In the genomic region with DNA sequence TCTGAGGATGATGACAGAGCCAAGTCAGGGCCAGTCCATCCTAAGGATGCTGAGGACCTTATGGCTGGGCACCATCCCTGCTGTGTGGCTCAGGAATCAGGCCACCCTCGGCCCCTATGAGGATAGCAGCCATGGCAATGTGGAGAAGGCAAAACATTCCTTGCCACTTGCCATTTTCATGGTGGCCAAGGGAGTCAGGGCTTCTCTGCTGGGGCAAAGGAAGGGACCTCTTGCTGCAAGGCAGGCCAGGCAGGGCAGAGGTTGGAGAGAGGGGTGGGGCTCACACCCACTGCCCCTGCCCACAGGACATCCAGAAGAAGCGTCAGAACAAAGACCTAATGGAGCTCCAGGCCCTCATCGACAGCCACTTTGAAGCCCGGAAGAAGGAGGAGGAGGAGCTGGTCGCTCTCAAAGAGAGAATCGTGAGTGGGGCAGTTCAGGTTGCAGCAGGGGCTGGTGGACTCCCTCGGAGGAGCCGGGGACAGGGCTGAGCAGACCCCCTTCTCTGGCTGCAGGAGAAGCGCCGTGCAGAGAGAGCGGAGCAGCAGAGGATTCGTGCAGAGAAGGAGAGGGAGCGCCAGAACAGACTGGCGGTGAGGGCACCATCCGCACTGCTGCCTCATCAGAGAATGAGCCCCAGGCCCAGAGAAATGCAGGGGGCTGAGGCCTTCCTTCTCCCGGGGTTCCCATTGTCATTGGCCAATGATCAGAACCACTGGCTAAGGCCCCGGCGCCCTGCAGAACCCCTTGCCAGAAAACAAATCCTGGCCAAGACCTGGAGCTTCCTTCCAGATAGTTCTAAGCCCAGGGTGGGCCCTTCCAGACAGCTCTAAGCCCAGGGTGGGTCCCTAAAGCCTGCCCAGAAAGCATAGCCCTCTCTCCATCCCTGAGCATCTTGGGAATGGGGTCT, we compare ENCODE assay signal across 29 cellular contexts. TPM values are rescaled to one million over a fixed set of nuclear protein-coding genes. Genes with fewer than 3 reads are reported as not detected.
A peak's percentile ranks its signal among the peaks of the same experiment; 100 is the strongest.
DNase-seq lines count a peak whose midpoint lies in the region; ATAC-seq and TF ChIP-seq lines count a peak whose summit lies in the region.
"Had no signal": no experiment of that assay in that cellular context is flagged by ENCODE, and none has a peak within 500 bp of the region (broad histone marks: within the 10 kb centered on the region; RNA-seq: fewer than 3 reads in every experiment).

No MANE protein-coding gene starts in this region.

- H3K4me3 ChIP-seq in right atrium auricular region (no peak overlapping the region), RWPE2 (ENCODE audit: severe bottlenecking) (no peak overlapping the region)
- H3K4me3 ChIP-seq: esophagus squamous epithelium, prostate gland, SJSA1 had no signal

- H3K27me3 Mint-ChIP-seq in nephron (ENCODE audit: low read depth), result no peaks in the 10 kb centered on the region
- H3K27me3 Mint-ChIP-seq in type B pancreatic cell, result no peaks in the 10 kb centered on the region
- H3K27me3 Mint-ChIP-seq: brain had no signal

- H3K36me3 ChIP-seq in right atrium auricular region (no peaks in the 10 kb centered on the region), RWPE2 (ENCODE audit: low read depth) (no peaks in the 10 kb centered on the region)
- H3K36me3 ChIP-seq: esophagus squamous epithelium, neutrophil, prostate gland, SJSA1 had no signal

- H3K36me3 Mint-ChIP-seq in nephron (ENCODE audit: low read depth) (no peaks in the 10 kb centered on the region), type B pancreatic cell (peaks cover 4% of the 10 kb centered on the region)
- H3K36me3 Mint-ChIP-seq: brain; CD8-positive, alpha-beta T cell; stimulated activated memory B cell treated with anti-CD40 and anti-IgM and Interleukin-4, amounts not matched to agents 10 μg/mL and 1 μg/mL and 100 μg/mL, for 72 hours had no signal

- TF ChIP-seq CTCF in right atrium auricular region (IDR thresholded peaks at IDR 0.05) (no peak), RWPE2 (IDR thresholded peaks at IDR 0.05; ENCODE audit: poor library complexity, severe bottlenecking) (no peak), nephron (IDR thresholded peaks at IDR 0.05; ENCODE audit: unreplicated experiment in 3 of 3) (no peak), type B pancreatic cell (conservative IDR thresholded peaks at IDR 0.05) (no peak)

- no peaks in the 10 kb centered on the region for H3K27me3 ChIP-seq in right atrium auricular region
- H3K27me3 ChIP-seq in RWPE2 (ENCODE audit: insufficient read depth, poor library complexity, severe bottlenecking), result no peaks in the 10 kb centered on the region
- H3K27me3 ChIP-seq: SJSA1 had no signal

- peaks cover 0 to 4% of the 10 kb centered on the region in 2 donors for H3K4me1 ChIP-seq in right atrium auricular region
- no peaks in the 10 kb centered on the region for H3K4me1 ChIP-seq in RWPE2 (ENCODE audit: insufficient read depth, poor library complexity, severe bottlenecking)
- H3K4me1 ChIP-seq: foreskin keratinocyte, prostate gland had no signal

- peaks cover 42% of the 10 kb centered on the region for H3K4me1 Mint-ChIP-seq in nephron
- H3K4me1 Mint-ChIP-seq in type B pancreatic cell (ENCODE audit: unreplicated experiment), result peaks cover 16% of the 10 kb centered on the region
- H3K4me1 Mint-ChIP-seq: stimulated activated memory B cell treated with anti-CD40 and anti-IgM and Interleukin-4, amounts not matched to agents 10 μg/mL and 1 μg/mL and 100 μg/mL, for 72 hours had no signal

- H3K9me3 Mint-ChIP-seq in nephron (no peaks in the 10 kb centered on the region), type B pancreatic cell (no peaks in the 10 kb centered on the region)
- H3K9me3 Mint-ChIP-seq: activated T-cell treated with anti-CD3 and anti-CD28 coated beads, Interleukin-2, amount 50 U/mL, for 72 hours; CD8-positive, alpha-beta T cell had no signal

- H3K27ac ChIP-seq in right atrium auricular region (no peak overlapping the region), RWPE2 (ENCODE audit: poor library complexity, severe bottlenecking) (no peak overlapping the region)
- H3K27ac ChIP-seq: esophagus squamous epithelium, foreskin keratinocyte, neutrophil, prostate gland, SJSA1, VCaP had no signal

- H3K4me3 Mint-ChIP-seq in nephron, result no peak overlapping the region
- H3K4me3 Mint-ChIP-seq in type B pancreatic cell, result no peak overlapping the region
- H3K4me3 Mint-ChIP-seq: activated T-cell treated with anti-CD3 and anti-CD28 coated beads, Interleukin-2, amount 50 U/mL, for 72 hours; CD8-positive, alpha-beta T cell; stimulated activated memory B cell treated with anti-CD40 and anti-IgM and Interleukin-4, amounts not matched to agents 10 μg/mL and 1 μg/mL and 100 μg/mL, for 72 hours had no signal

- H3K9me3 ChIP-seq in right atrium auricular region (no peaks in the 10 kb centered on the region), RWPE2 (ENCODE audit: severe bottlenecking) (no peaks in the 10 kb centered on the region)
- H3K9me3 ChIP-seq: esophagus squamous epithelium, neutrophil, prostate gland, SJSA1 had no signal

- intact Hi-C loops in Right ventricle myocardium inferior (cut with DNase I), result no loop called here

- H3K27ac Mint-ChIP-seq in nephron (peak overlapping the region; percentile 95 to 98 (median 96)), type B pancreatic cell (peak overlapping the region; percentile 24)
- H3K27ac Mint-ChIP-seq: activated T-cell treated with anti-CD3 and anti-CD28 coated beads, Interleukin-2, amount 50 U/mL, for 72 hours; CD8-positive, alpha-beta T cell; stimulated activated memory B cell treated with anti-CD40 and anti-IgM and Interleukin-4, amounts not matched to agents 10 μg/mL and 1 μg/mL and 100 μg/mL, for 72 hours had no signal

- no peak for ATAC-seq in Right ventricle myocardium inferior
- ATAC-seq in RWPE2 (ENCODE audit: low read depth), result no peak
- ATAC-seq: activated T-cell treated with anti-CD3 and anti-CD28 coated beads, Interleukin-2, amount 50 U/mL, for 72 hours; CD8-positive, alpha-beta T cell; foreskin keratinocyte; stimulated activated memory B cell treated with anti-CD40 and anti-IgM and Interleukin-4, amounts not matched to agents 10 μg/mL and 1 μg/mL and 100 μg/mL, for 72 hours had no signal

- peak; percentile 55 for DNase-seq in Right ventricle myocardium inferior (ENCODE audit: missing footprints)
- no peak for DNase-seq in right atrium auricular region (ENCODE audit: low spot score)
- DNase-seq in RWPE2 (ENCODE audit: low spot score), result peak; percentile 43
- DNase-seq in type B pancreatic cell (ENCODE audit: extremely low spot score, unreplicated experiment), result peak; percentile 64
- DNase-seq in HuH-7.5 (ENCODE audit: low spot score), result no peak
- no peak for DNase-seq in stimulated activated naive CD4-positive, alpha-beta T cell (lab: John Stamatoyannopoulos, UW)
- DNase-seq: activated CD4-positive, alpha-beta T cell treated with anti-CD3 and anti-CD28 coated beads, Interleukin-2, amount 50 U/mL, for 48 hours; activated naive CD4-positive, alpha-beta T cell treated with Interleukin-2 at 50 U/mL for 16 hours; activated T-cell treated with anti-CD3 and anti-CD28 coated beads, Interleukin-2, amount 50 U/mL, for 72 hours; esophagus squamous epithelium; foreskin keratinocyte; KBM-7; NCI-H1092; NCI-H1694; T1000 had no signal

RNA-seq across cellular contexts. Expression of gene MRPL23, which starts 13.5 kb away (rescaled TPM):
- 107 TPM for total RNA-seq in Right ventricle myocardium inferior
- 100 to 1,000 TPM; 128 to 210 TPM for total RNA-seq in right atrium auricular region
- 40.0 and 46.1 TPM in 2 replicates for total RNA-seq in type B pancreatic cell (ENCODE audit: low replicate concordance)

RNA-seq across cellular contexts. Expression of gene TNNT3, which starts 14.2 kb away (rescaled TPM):
- total RNA-seq in Right ventricle myocardium inferior (36.3 TPM), right atrium auricular region (10 to 100 TPM; 12.8 to 16.4 TPM), type B pancreatic cell (ENCODE audit: low replicate concordance) (17.3 and 40.9 TPM in 2 replicates)
- total RNA-seq: Daoy, foreskin keratinocyte, H4, M059J, NCI-H460 had no signal

RNA-seq across cellular contexts. Expression of gene PRR33, which starts 42.0 kb away (rescaled TPM):
- total RNA-seq in Right ventricle myocardium inferior, result 5.0 TPM
- total RNA-seq in right atrium auricular region, result under 1 TPM in 1 of 2 donors, not detected in 1; 0.33 TPM
- not detected in 2 replicates for total RNA-seq in type B pancreatic cell (ENCODE audit: low replicate concordance)
- total RNA-seq: activated T-cell treated with anti-CD3 and anti-CD28 coated beads, Interleukin-2, amount 50 U/mL, for 72 hours; CD8-positive, alpha-beta T cell; cerebellum; Daoy; esophagus squamous epithelium; foreskin keratinocyte; H4; M059J; NCI-H460; SJSA1; urinary bladder had no signal

Comparison
In these comparisons a context has a peak if more than half of its experiments do, and no peak if none do; other contexts are left out.
1. DNase-seq: peak in Right ventricle myocardium inferior (single experiment), RWPE2 (single experiment) and type B pancreatic cell (single experiment); none in right atrium auricular region (single experiment), HuH-7.5 (single experiment) and stimulated activated naive CD4-positive, alpha-beta T cell (0 of 6).